ENCODE assay signal across 27 cellular contexts in genomic region chr1:186167096-186167668, GRCh38.
"Had no signal": no experiment of that assay in that cellular context is flagged by ENCODE, and none has a peak within 500 bp of the region (broad histone marks: within the 10 kb centered on the region; RNA-seq: fewer than 3 reads in every experiment).

No MANE protein-coding gene starts in this region.

- ATAC-seq: stimulated activated effector memory CD8-positive, alpha-beta T cell treated with anti-CD3 and anti-CD28 coated beads, Interleukin-12 subunit alpha, Interleukin-12 subunit beta, amount 100 ng/mL, for 72 hours; stimulated activated memory B cell treated with anti-CD40 and anti-IgM and Interleukin-4, amounts not matched to agents 10 μg/mL and 1 μg/mL and 100 μg/mL, for 72 hours; stimulated activated naive B cell treated with anti-CD40 and anti-IgM and Interleukin-4, amounts not matched to agents 10 μg/mL and 1 μg/mL and 100 μg/mL, for 72 hours; stimulated activated naive CD8-positive, alpha-beta T cell treated with anti-CD3 and anti-CD28 coated beads, Interleukin-15, amount 100 ng/mL, for 72 hours; stimulated activated naive CD8-positive, alpha-beta T cell treated with anti-CD3 and anti-CD28 coated beads, Interleukin-15, Interleukin-2, amounts not matched to agents 100 U/mL and 50 U/mL, for 24 hours; upper lobe of right lung had no signal

- H3K4me3 ChIP-seq: stomach, suprapubic skin, testis, thoracic aorta, thyroid gland, tibial artery, tibial nerve, transverse colon, upper lobe of left lung, upper lobe of right lung, uterus, vagina had no signal

- H3K9me3 ChIP-seq: suprapubic skin, testis, thoracic aorta, thyroid gland, tibial artery, tibial nerve, transverse colon, upper lobe of left lung, upper lobe of right lung, uterus, vagina had no signal

- H3K27me3 ChIP-seq: stomach, suprapubic skin, testis, thyroid gland, tibial artery, tibial nerve, transverse colon, upper lobe of left lung, upper lobe of right lung, uterus, vagina had no signal

- H3K27ac ChIP-seq: stomach, suprapubic skin, testis, thoracic aorta, thyroid gland, tibial artery, tibial nerve, transverse colon, upper lobe of left lung, upper lobe of right lung, uterus, vagina had no signal

- FAIRE-seq: urothelium cell line had no signal

- DNase-seq: stimulated activated CD4-positive, alpha-beta T cell treated with anti-CD3 and anti-CD28 coated beads, Interleukin-2, amount 100 ng/mL, for 48 hours; stimulated activated CD4-positive, alpha-beta T cell treated with anti-CD3 and anti-CD28 coated beads, Interleukin-4, amount 100 ng/mL, for 1 hour; stimulated activated CD4-positive, alpha-beta T cell treated with anti-CD3 and anti-CD28 coated beads, Interleukin-4, amount 100 ng/mL, for 24 hours; stimulated activated CD4-positive, alpha-beta T cell treated with anti-CD3 and anti-CD28 coated beads, Interleukin-4, amount 100 ng/mL, for 4 hours; stimulated activated CD8-positive, alpha-beta memory T cell treated with anti-CD3 and anti-CD28 coated beads, Interleukin-4, amount 100 ng/mL, for 48 hours; stimulated activated naive B cell treated with anti-CD40 and anti-IgM and Interleukin-4, amounts not matched to agents 10 μg/mL and 1 μg/mL and 100 μg/mL, for 72 hours; stimulated activated naive CD4-positive, alpha-beta T cell; stimulated activated naive CD4-positive, alpha-beta T cell treated with Interleukin-2 at 50 U/mL for 16 hours; stimulated activated naive CD8-positive, alpha-beta T cell treated with anti-CD3 and anti-CD28 coated beads, Interleukin-15, amount 100 ng/mL, for 72 hours; stimulated activated naive CD8-positive, alpha-beta T cell treated with anti-CD3 and anti-CD28 coated beads, Interleukin-15, Interleukin-2, amounts not matched to agents 100 U/mL and 50 U/mL, for 24 hours; stomach; substantia nigra; testis; thyroid gland; tibial artery; transverse colon; trophoblast cell; upper lobe of left lung; upper lobe of right lung; uterus had no signal

- H3K4me1 ChIP-seq: stomach, suprapubic skin, testis, thyroid gland, tibial artery, tibial nerve, transverse colon, upper lobe of left lung, upper lobe of right lung, uterus, vagina had no signal

- H3K36me3 ChIP-seq: stomach, suprapubic skin, thyroid gland, tibial nerve, transverse colon, uterus, vagina had no signal
